Comparison of ENCODE assay signal across 27 cellular contexts in genomic region chr14:34171431-34171830, GRCh38.
"Had no signal": no experiment of that assay in that cellular context is flagged by ENCODE, and none has a peak within 500 bp of the region (broad histone marks: within the 10 kb centered on the region; RNA-seq: fewer than 3 reads in every experiment).

No MANE protein-coding gene starts in this region.

- ATAC-seq: mucosa of descending colon; naive thymus-derived CD4-positive, alpha-beta T cell; natural killer cell treated with Interleukin-12 subunit alpha and Interleukin-12 subunit beta and Interleukin-15 and Interleukin-18, amount 100 ng/mL, for 72 hours; right cardiac atrium; stimulated activated effector memory CD8-positive, alpha-beta T cell treated with anti-CD3 and anti-CD28 coated beads, Interleukin-12 subunit alpha, Interleukin-12 subunit beta, amount 100 ng/mL, for 72 hours; upper lobe of right lung had no signal

- H3K27me3 ChIP-seq: hepatocyte, pancreas, sigmoid colon, suprapubic skin, tibial artery, upper lobe of right lung had no signal

- H3K79me2 ChIP-seq: hepatocyte had no signal

- H3K4me2 ChIP-seq: hepatocyte had no signal

- H3K27ac Mint-ChIP-seq: naive thymus-derived CD4-positive, alpha-beta T cell; natural killer cell treated with Interleukin-12 subunit alpha and Interleukin-12 subunit beta and Interleukin-15 and Interleukin-18, amount 100 ng/mL, for 72 hours; stimulated activated effector memory CD8-positive, alpha-beta T cell treated with anti-CD3 and anti-CD28 coated beads, Interleukin-12 subunit alpha, Interleukin-12 subunit beta, amount 100 ng/mL, for 72 hours; stimulated activated naive CD8-positive, alpha-beta T cell treated with anti-CD3 and anti-CD28 coated beads, Interleukin-15, Interleukin-2, amounts not matched to agents 100 ng/mL and 50 ng/mL, for 24 hours had no signal

- H3K27ac ChIP-seq: hepatocyte, left ventricle myocardium inferior, pancreas, prostate gland, sigmoid colon, spleen, suprapubic skin, thoracic aorta, tibial artery, upper lobe of right lung had no signal

- FAIRE-seq: pancreas, small intestine, urothelium cell line had no signal

- DNase-seq: islet precursor cell; left ventricle myocardium inferior; mesendoderm; midbrain; mucosa of descending colon; naive thymus-derived CD4-positive, alpha-beta T cell; pancreas; posterior cingulate gyrus; retina; right cardiac atrium; sigmoid colon; spleen; stimulated activated CD4-positive, alpha-beta T cell treated with anti-CD3 and anti-CD28 coated beads, Interleukin-4, amount 100 ng/mL, for 24 hours; stimulated activated naive CD4-positive, alpha-beta T cell; tibial artery; trophoblast cell; upper lobe of right lung had no signal

- H2AFZ ChIP-seq: hepatocyte had no signal

- H3K4me3 ChIP-seq: hepatocyte, left ventricle myocardium inferior, lung, mucosa of descending colon, pancreas, prostate gland, sigmoid colon, spleen, suprapubic skin, thoracic aorta, tibial artery, upper lobe of right lung had no signal

- H3K36me3 Mint-ChIP-seq: naive thymus-derived CD4-positive, alpha-beta T cell; natural killer cell treated with Interleukin-12 subunit alpha and Interleukin-12 subunit beta and Interleukin-15 and Interleukin-18, amount 100 ng/mL, for 72 hours; stimulated activated effector memory CD8-positive, alpha-beta T cell treated with anti-CD3 and anti-CD28 coated beads, Interleukin-12 subunit alpha, Interleukin-12 subunit beta, amount 100 ng/mL, for 72 hours had no signal

- H3K9me3 ChIP-seq: left ventricle myocardium inferior, mucosa of descending colon, pancreas, prostate gland, sigmoid colon, spleen, suprapubic skin, thoracic aorta, tibial artery, upper lobe of right lung had no signal

- H3K4me3 Mint-ChIP-seq: naive thymus-derived CD4-positive, alpha-beta T cell; natural killer cell treated with Interleukin-12 subunit alpha and Interleukin-12 subunit beta and Interleukin-15 and Interleukin-18, amount 100 ng/mL, for 72 hours; stimulated activated effector memory CD8-positive, alpha-beta T cell treated with anti-CD3 and anti-CD28 coated beads, Interleukin-12 subunit alpha, Interleukin-12 subunit beta, amount 100 ng/mL, for 72 hours; stimulated activated naive CD8-positive, alpha-beta T cell treated with anti-CD3 and anti-CD28 coated beads, Interleukin-15, Interleukin-2, amounts not matched to agents 100 ng/mL and 50 ng/mL, for 24 hours had no signal

- H3K4me1 Mint-ChIP-seq: stimulated activated effector memory CD8-positive, alpha-beta T cell treated with anti-CD3 and anti-CD28 coated beads, Interleukin-12 subunit alpha, Interleukin-12 subunit beta, amount 100 ng/mL, for 72 hours had no signal

- H3K4me1 ChIP-seq: prostate gland, upper lobe of right lung had no signal

- H3K9me3 Mint-ChIP-seq: natural killer cell treated with Interleukin-12 subunit alpha and Interleukin-12 subunit beta and Interleukin-15 and Interleukin-18, amount 100 ng/mL, for 72 hours; stimulated activated effector memory CD8-positive, alpha-beta T cell treated with anti-CD3 and anti-CD28 coated beads, Interleukin-12 subunit alpha, Interleukin-12 subunit beta, amount 100 ng/mL, for 72 hours; stimulated activated naive CD8-positive, alpha-beta T cell treated with anti-CD3 and anti-CD28 coated beads, Interleukin-15, Interleukin-2, amounts not matched to agents 100 ng/mL and 50 ng/mL, for 24 hours had no signal

- H3K27me3 Mint-ChIP-seq: stimulated activated naive CD8-positive, alpha-beta T cell treated with anti-CD3 and anti-CD28 coated beads, Interleukin-15, Interleukin-2, amounts not matched to agents 100 ng/mL and 50 ng/mL, for 24 hours had no signal

- H3K36me3 ChIP-seq: left ventricle myocardium inferior, pancreas, prostate gland, sigmoid colon, spleen, suprapubic skin, thoracic aorta, tibial artery, upper lobe of right lung had no signal
